22 cellular contexts compared by ENCODE assay signal in the genomic region with DNA sequence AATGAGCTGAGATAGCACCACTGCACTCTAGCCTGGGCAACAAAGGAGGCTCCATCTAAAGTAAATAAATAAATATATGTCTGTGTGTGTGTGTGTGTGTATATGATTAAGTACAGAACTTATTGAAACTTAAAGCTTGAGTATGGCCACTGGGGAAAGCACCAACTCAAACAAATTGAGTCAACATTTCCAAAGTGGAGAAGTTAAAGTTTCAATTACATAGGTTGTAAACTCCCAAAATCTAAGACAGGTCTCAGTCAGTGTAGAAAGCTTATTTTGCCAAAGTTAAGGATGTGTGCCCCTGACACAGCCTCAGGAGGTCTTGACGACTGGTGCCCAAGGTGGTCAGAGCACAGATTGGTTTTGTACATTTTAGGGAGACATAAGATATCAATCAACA.
DNase-seq lines count a peak whose midpoint lies in the region; ATAC-seq, FAIRE-seq and TF ChIP-seq lines count a peak whose summit lies in the region.
"Had no signal": no experiment of that assay in that cellular context is flagged by ENCODE, and none has a peak within 500 bp of the region (broad histone marks: within the 10 kb centered on the region; RNA-seq: fewer than 3 reads in every experiment).

No MANE protein-coding gene starts in this region.

- H3K27ac ChIP-seq in GM12878 (ENCODE audit: control insufficient read depth, insufficient read depth): no peak overlapping the region

- H3K27me3 ChIP-seq in GM12878 (replicated peaks in 1 of 2; ENCODE audit: control insufficient read depth in 2 of 2, insufficient read depth in 2 of 2, low read length in 1 of 2): no peaks in the 10 kb centered on the region

- no peak overlapping the region for H3K4me2 ChIP-seq in GM12878 (ENCODE audit: control insufficient read depth, insufficient read depth)

- CTCF ChIA-PET in GM12878 (lab: Yijun Ruan, JAX): interaction anchor here (0.6 kb wide), 1 partner anchor 19 kb away, joined by 3 read pairs; no protein-coding TSS in a partner anchor

- H2AFZ ChIP-seq in GM12878 (ENCODE audit: control insufficient read depth, low read depth, low read length): no peak overlapping the region

- SMC1A ChIA-PET in GM12878 (lab: Charles Lee; ENCODE audit: uncharacterized antibody, unreplicated experiment): interaction anchor here (0.6 to 1.4 kb wide), 2 partner anchors 34 to 37 kb away, joined by 3 read pairs; no protein-coding TSS in a partner anchor

- H3K27me3 Mint-ChIP-seq in stimulated activated naive CD8-positive, alpha-beta T cell treated with anti-CD3 and anti-CD28 coated beads, Interleukin-15, amount 100 ng/mL, for 72 hours: no peaks in the 10 kb centered on the region
- H3K27me3 Mint-ChIP-seq: IgD-negative memory B cell had no signal

- BruUV-seq in GM12878 (replicated peaks; lab: Mats Ljungman, UMichigan): no TSS peak

- no peak for TF ChIP-seq CTCF in GM12878 (IDR thresholded peaks at IDR 0.05 in 2 of 3, conservative IDR thresholded peaks at IDR 0.05 in 1 of 3; ENCODE audit: control insufficient read depth in 2 of 3, extremely low read depth in 1 of 3, insufficient read depth in 1 of 3, low read depth in 3 of 3, low read length in 3 of 3)

- ATAC-seq in stimulated activated naive CD8-positive, alpha-beta T cell treated with anti-CD3 and anti-CD28 coated beads, Interleukin-15, amount 100 ng/mL, for 72 hours: peak; percentile 33
- no peak for ATAC-seq in stimulated activated naive CD8-positive, alpha-beta T cell treated with anti-CD3 and anti-CD28 coated beads, Interleukin-15, Interleukin-2, amounts not matched to agents 100 U/mL and 50 U/mL, for 24 hours
- ATAC-seq in HG02973 (IDR thresholded peaks at IDR 0.05; ENCODE audit: unreplicated experiment): peak; percentile 47
- peak; percentile 65 for ATAC-seq in GM12878
- ATAC-seq: CD8-positive, alpha-beta T cell; PC-3 had no signal

- H3K36me3 ChIP-seq in GM12878 (ENCODE audit: control insufficient read depth in 2 of 2, insufficient read depth in 2 of 2, low read length in 1 of 2): no peaks in the 10 kb centered on the region

- RAD21 ChIA-PET in GM12878 (lab: Charles Lee; ENCODE audit: unreplicated experiment): no interaction called here

- H3K9me3 Mint-ChIP-seq in stimulated activated naive CD8-positive, alpha-beta T cell treated with anti-CD3 and anti-CD28 coated beads, Interleukin-15, amount 100 ng/mL, for 72 hours: peaks cover 9 to 12% of the 10 kb centered on the region in 2 donors

- no peak overlapping the region for H3K4me3 Mint-ChIP-seq in stimulated activated naive CD8-positive, alpha-beta T cell treated with anti-CD3 and anti-CD28 coated beads, Interleukin-15, amount 100 ng/mL, for 72 hours
- H3K4me3 Mint-ChIP-seq: CD8-positive, alpha-beta T cell; IgD-negative memory B cell; T-helper 1 cell treated with Interleukin-12 subunit alpha and Interleukin-12 subunit beta and Interleukin-4 antibody, amounts not matched to agents 30 μg/mL and 1 μg/mL, for 36 hours had no signal

- no peaks in the 10 kb centered on the region for H3K9me3 ChIP-seq in GM12878 (replicated peaks; ENCODE audit: control insufficient read depth, insufficient read depth, low read length)

- no peak for TF ChIP-seq EP300 in GM12878 (IDR thresholded peaks at IDR 0.05; ENCODE audit: borderline replicate concordance in 1 of 2, control insufficient read depth in 1 of 2, low read depth in 2 of 2, low read length in 2 of 2)

- H3K9ac ChIP-seq in GM12878 (ENCODE audit: control insufficient read depth, insufficient read depth, low read length): no peak overlapping the region

- 0% methylated on average over 1 of the region's 1 CpG for WGBS in GM12878 (ENCODE audit: insufficient coverage, insufficient replicate concordance, low lambda C conversion rate, missing lambda C conversion rate)

- DNase-seq in stimulated activated naive CD8-positive, alpha-beta T cell treated with anti-CD3 and anti-CD28 coated beads, Interleukin-15, amount 100 ng/mL, for 72 hours: no peak
- no peak for DNase-seq in stimulated activated naive CD8-positive, alpha-beta T cell treated with anti-CD3 and anti-CD28 coated beads, Interleukin-15, Interleukin-2, amounts not matched to agents 100 U/mL and 50 U/mL, for 24 hours
- DNase-seq in GM12878 (ENCODE audit: low read depth, low spot score) (no peak), activated gamma-delta T cell (lab: John Stamatoyannopoulos, UW) (no peak), AML-193 (lab: John Stamatoyannopoulos, UW) (no peak), COLO668 (lab: John Stamatoyannopoulos, UW; ENCODE audit: unreplicated experiment) (no peak)
- no peak for DNase-seq in stimulated activated naive CD4-positive, alpha-beta T cell treated with Interleukin-2 at 50 U/mL for 16 hours (lab: John Stamatoyannopoulos, UW)
- DNase-seq: 8988T; C1 segment of cervical spinal cord; CD8-positive, alpha-beta T cell; H7; NCI-H1105; NCI-H146; NCI-H2081; NCI-H2171 treated with DMSO at 0.1 percent for 48 hours; NCI-H524 treated with DMSO at 0.1 percent for 48 hours; PC-3; Right ventricle myocardium superior had no signal

- in situ Hi-C loops in GM12878 (cut with MboI): no loop called here

- intact Hi-C loops in GM12878 (cut with micrococcal nuclease; ENCODE audit: unreplicated experiment): no loop called here

- H4K20me1 ChIP-seq in GM12878 (ENCODE audit: control insufficient read depth, insufficient read depth): no peaks in the 10 kb centered on the region

- H3K4me3 ChIP-seq in GM12878: no peak overlapping the region

- no peaks in the 10 kb centered on the region for H3K4me1 ChIP-seq in GM12878 (ENCODE audit: control insufficient read depth, insufficient read depth, low read length)

- POLR2A ChIA-PET in GM12878 (lab: Charles Lee): no interaction called here

- no peaks in the 10 kb centered on the region for H3K4me1 Mint-ChIP-seq in stimulated activated naive CD8-positive, alpha-beta T cell treated with anti-CD3 and anti-CD28 coated beads, Interleukin-15, amount 100 ng/mL, for 72 hours
- H3K4me1 Mint-ChIP-seq: IgD-negative memory B cell had no signal

- TF ChIP-seq RAD21 in GM12878 (IDR thresholded peaks at IDR 0.05; ENCODE audit: insufficient read depth, low read depth, low read length): no peak

- TF ChIP-seq POLR2A in GM12878 (IDR thresholded peaks at IDR 0.05; ENCODE audit: low read depth, low read length): no peak

- no peak overlapping the region for H3K27ac Mint-ChIP-seq in stimulated activated naive CD8-positive, alpha-beta T cell treated with anti-CD3 and anti-CD28 coated beads, Interleukin-15, amount 100 ng/mL, for 72 hours
- H3K27ac Mint-ChIP-seq: CD8-positive, alpha-beta T cell; IgD-negative memory B cell; T-helper 1 cell treated with Interleukin-12 subunit alpha and Interleukin-12 subunit beta and Interleukin-4 antibody, amounts not matched to agents 30 μg/mL and 1 μg/mL, for 36 hours had no signal

- FAIRE-seq in GM12878 (lab: Jason Lieb, UNC): no peak
- FAIRE-seq: GM18507 had no signal

- no peaks in the 10 kb centered on the region for H3K79me2 ChIP-seq in GM12878 (ENCODE audit: control insufficient read depth, insufficient read depth, low read length)

TF ChIP-seq in GM12878, 131 proteins besides CTCF, POLR2A, EP300 and RAD21:
- TF ChIP-seq IKZF2 (IDR thresholded peaks at IDR 0.05) (0 out of 4 replicates have a peak, but pooled peaks of 1 of the 2 experiments have one; percentile 14), RUNX3 (IDR thresholded peaks at IDR 0.05; ENCODE audit: low read length) (no peak)
